Comparison of ENCODE assay signal across 1 cellular context in the genomic region with DNA sequence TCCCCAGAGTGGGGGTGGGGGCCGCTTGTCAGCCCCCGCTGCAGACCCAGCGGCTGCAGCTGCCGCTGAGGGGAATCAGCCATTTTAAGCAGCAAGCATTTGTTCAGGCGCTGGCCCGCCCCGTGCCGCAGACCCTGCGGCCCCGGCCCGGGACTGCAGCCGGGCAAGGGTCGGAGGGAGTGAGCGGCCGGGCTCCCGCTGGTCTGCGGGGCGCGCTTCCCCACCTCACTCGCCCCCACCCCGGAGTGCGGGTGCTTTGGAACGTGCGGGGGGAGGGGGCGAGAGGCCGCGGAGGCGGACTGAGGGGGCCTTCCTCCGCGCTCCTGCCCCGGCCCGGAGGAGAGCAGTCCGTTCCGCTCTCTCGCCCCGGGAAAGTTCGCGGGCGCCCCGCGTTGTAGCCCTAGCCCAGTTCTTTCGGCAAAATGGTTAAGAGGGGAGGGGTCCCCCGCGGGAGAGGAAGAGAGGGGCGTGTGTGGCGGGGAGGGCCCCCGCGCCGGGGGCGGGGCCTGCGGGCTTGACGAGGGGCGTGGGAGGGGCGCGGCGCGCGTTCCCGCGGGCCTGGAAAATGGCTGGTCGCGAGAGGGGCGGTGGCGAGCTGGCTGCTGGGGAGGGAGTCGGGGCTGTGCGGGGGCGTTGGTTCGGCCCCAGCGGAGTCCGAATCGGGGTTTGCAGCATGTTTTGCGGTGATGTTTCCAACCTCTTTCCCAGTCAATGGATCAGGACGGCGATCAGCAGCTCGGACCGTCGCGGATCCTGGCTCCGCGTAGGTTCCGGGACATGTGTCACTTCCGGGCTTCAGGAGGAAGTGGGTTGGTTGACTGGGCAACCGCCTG.
A peak's percentile ranks its signal among the peaks of the same experiment; 100 is the strongest.
TF ChIP-seq lines count a peak whose summit lies in the region.

No MANE protein-coding gene starts in this region.

TF ChIP-seq in GM12878, 131 proteins besides CTCF, POLR2A, EP300 and RAD21 (continued from another document and continues in another):
- TF ChIP-seq, protein P1, sequence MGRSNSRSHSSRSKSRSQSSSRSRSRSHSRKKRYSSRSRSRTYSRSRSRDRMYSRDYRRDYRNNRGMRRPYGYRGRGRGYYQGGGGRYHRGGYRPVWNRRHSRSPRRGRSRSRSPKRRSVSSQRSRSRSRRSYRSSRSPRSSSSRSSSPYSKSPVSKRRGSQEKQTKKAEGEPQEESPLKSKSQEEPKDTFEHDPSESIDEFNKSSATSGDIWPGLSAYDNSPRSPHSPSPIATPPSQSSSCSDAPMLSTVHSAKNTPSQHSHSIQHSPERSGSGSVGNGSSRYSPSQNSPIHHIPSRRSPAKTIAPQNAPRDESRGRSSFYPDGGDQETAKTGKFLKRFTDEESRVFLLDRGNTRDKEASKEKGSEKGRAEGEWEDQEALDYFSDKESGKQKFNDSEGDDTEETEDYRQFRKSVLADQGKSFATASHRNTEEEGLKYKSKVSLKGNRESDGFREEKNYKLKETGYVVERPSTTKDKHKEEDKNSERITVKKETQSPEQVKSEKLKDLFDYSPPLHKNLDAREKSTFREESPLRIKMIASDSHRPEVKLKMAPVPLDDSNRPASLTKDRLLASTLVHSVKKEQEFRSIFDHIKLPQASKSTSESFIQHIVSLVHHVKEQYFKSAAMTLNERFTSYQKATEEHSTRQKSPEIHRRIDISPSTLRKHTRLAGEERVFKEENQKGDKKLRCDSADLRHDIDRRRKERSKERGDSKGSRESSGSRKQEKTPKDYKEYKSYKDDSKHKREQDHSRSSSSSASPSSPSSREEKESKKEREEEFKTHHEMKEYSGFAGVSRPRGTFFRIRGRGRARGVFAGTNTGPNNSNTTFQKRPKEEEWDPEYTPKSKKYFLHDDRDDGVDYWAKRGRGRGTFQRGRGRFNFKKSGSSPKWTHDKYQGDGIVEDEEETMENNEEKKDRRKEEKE (IDR thresholded peaks at IDR 0.05): no peak
- TF ChIP-seq CHD2 (IDR thresholded peaks at IDR 0.05; ENCODE audit: borderline replicate concordance, low read depth, low read length) (0 out of 2 replicates have a peak, but pooled peaks have one; percentile 4), SPI1 (IDR thresholded peaks at IDR 0.05; ENCODE audit: borderline replicate concordance, insufficient read depth, low read depth, low read length) (peak; percentile 85), ZBTB40 (IDR thresholded peaks at IDR 0.05; ENCODE audit: borderline replicate concordance) (peak; percentile 93), KAT2A (conservative IDR thresholded peaks at IDR 0.05; ENCODE audit: control insufficient read depth, low read depth, low read length) (no peak), STAT3 (IDR thresholded peaks at IDR 0.05; ENCODE audit: low read depth, low read length) (no peak), MYB (IDR thresholded peaks at IDR 0.05; ENCODE audit: borderline replicate concordance, low read depth, low read length) (no peak), MXI1 (IDR thresholded peaks at IDR 0.05; ENCODE audit: low read depth, low read length) (no peak; the same call in 1 of the 2 replicates), MEF2A (IDR thresholded peaks at IDR 0.05; ENCODE audit: insufficient read depth, low read depth, low read length) (no peak), HCFC1 (IDR thresholded peaks at IDR 0.05; ENCODE audit: low read length) (peak; percentile 56), RELA (IDR thresholded peaks at IDR 0.05; ENCODE audit: borderline replicate concordance, partially characterized antibody) (peak; percentile 54), MEF2B (IDR thresholded peaks at IDR 0.05; ENCODE audit: partially characterized antibody, poor library complexity, severe bottlenecking) (peak; percentile 37), IKZF1 (conservative IDR thresholded peaks at IDR 0.05) (peak; percentile 82), FOXM1 (IDR thresholded peaks at IDR 0.05; ENCODE audit: low read depth, low read length) (no peak), FOXK2 (IDR thresholded peaks at IDR 0.05) (no peak; the same call in 1 of the 2 replicates), RCOR1 (conservative IDR thresholded peaks at IDR 0.05; ENCODE audit: low read depth, low read length) (no peak), RB1 (IDR thresholded peaks at IDR 0.05; ENCODE audit: borderline replicate concordance) (0 out of 2 replicates have a peak, but pooled peaks have one; percentile 47), ETV6 (conservative IDR thresholded peaks at IDR 0.05 in 1 of 2, IDR thresholded peaks at IDR 0.05 in 1 of 2; ENCODE audit: borderline replicate concordance in 1 of 2, low read depth in 1 of 2) (peak in 1 of 2 experiments; percentile 55; a peak in 1 of 4 replicates), SMAD5 (IDR thresholded peaks at IDR 0.05; ENCODE audit: low read depth) (no peak), DPF2 (IDR thresholded peaks at IDR 0.05) (peak; percentile 43), SMC3 (IDR thresholded peaks at IDR 0.05; ENCODE audit: borderline replicate concordance, low read length) (no peak), KDM1A (IDR thresholded peaks at IDR 0.05; ENCODE audit: borderline replicate concordance) (no peak), LARP7 (IDR thresholded peaks at IDR 0.05) (peak; percentile 47), ZZZ3 (IDR thresholded peaks at IDR 0.05; ENCODE audit: control insufficient read depth, insufficient read length, low read depth) (no peak), POU2F2 (IDR thresholded peaks at IDR 0.05; ENCODE audit: borderline replicate concordance, low read depth, low read length) (no peak), POLR2AphosphoS2 (IDR thresholded peaks at IDR 0.05; ENCODE audit: low read depth, low read length) (0 out of 2 replicates have a peak, but pooled peaks have one; percentile 53), PML (IDR thresholded peaks at IDR 0.05; ENCODE audit: low read length) (peak; percentile 79), CHD1 (IDR thresholded peaks at IDR 0.05; ENCODE audit: low read depth, low read length) (no peak)
- TF ChIP-seq, protein P2, sequence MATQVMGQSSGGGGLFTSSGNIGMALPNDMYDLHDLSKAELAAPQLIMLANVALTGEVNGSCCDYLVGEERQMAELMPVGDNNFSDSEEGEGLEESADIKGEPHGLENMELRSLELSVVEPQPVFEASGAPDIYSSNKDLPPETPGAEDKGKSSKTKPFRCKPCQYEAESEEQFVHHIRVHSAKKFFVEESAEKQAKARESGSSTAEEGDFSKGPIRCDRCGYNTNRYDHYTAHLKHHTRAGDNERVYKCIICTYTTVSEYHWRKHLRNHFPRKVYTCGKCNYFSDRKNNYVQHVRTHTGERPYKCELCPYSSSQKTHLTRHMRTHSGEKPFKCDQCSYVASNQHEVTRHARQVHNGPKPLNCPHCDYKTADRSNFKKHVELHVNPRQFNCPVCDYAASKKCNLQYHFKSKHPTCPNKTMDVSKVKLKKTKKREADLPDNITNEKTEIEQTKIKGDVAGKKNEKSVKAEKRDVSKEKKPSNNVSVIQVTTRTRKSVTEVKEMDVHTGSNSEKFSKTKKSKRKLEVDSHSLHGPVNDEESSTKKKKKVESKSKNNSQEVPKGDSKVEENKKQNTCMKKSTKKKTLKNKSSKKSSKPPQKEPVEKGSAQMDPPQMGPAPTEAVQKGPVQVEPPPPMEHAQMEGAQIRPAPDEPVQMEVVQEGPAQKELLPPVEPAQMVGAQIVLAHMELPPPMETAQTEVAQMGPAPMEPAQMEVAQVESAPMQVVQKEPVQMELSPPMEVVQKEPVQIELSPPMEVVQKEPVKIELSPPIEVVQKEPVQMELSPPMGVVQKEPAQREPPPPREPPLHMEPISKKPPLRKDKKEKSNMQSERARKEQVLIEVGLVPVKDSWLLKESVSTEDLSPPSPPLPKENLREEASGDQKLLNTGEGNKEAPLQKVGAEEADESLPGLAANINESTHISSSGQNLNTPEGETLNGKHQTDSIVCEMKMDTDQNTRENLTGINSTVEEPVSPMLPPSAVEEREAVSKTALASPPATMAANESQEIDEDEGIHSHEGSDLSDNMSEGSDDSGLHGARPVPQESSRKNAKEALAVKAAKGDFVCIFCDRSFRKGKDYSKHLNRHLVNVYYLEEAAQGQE (IDR thresholded peaks at IDR 0.05; ENCODE audit: low read depth, low read length): no peak
- TF ChIP-seq, protein P3, sequence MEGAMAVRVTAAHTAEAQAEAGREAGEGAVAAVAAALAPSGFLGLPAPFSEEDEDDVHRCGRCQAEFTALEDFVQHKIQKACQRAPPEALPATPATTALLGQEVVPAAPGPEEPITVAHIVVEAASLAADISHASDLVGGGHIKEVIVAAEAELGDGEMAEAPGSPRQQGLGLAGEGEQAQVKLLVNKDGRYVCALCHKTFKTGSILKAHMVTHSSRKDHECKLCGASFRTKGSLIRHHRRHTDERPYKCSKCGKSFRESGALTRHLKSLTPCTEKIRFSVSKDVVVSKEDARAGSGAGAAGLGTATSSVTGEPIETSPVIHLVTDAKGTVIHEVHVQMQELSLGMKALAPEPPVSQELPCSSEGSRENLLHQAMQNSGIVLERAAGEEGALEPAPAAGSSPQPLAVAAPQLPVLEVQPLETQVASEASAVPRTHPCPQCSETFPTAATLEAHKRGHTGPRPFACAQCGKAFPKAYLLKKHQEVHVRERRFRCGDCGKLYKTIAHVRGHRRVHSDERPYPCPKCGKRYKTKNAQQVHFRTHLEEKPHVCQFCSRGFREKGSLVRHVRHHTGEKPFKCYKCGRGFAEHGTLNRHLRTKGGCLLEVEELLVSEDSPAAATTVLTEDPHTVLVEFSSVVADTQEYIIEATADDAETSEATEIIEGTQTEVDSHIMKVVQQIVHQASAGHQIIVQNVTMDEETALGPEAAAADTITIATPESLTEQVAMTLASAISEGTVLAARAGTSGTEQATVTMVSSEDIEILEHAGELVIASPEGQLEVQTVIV (IDR thresholded peaks at IDR 0.05; ENCODE audit: borderline replicate concordance, partially characterized antibody): peak; percentile 68
- TF ChIP-seq, protein P4, sequence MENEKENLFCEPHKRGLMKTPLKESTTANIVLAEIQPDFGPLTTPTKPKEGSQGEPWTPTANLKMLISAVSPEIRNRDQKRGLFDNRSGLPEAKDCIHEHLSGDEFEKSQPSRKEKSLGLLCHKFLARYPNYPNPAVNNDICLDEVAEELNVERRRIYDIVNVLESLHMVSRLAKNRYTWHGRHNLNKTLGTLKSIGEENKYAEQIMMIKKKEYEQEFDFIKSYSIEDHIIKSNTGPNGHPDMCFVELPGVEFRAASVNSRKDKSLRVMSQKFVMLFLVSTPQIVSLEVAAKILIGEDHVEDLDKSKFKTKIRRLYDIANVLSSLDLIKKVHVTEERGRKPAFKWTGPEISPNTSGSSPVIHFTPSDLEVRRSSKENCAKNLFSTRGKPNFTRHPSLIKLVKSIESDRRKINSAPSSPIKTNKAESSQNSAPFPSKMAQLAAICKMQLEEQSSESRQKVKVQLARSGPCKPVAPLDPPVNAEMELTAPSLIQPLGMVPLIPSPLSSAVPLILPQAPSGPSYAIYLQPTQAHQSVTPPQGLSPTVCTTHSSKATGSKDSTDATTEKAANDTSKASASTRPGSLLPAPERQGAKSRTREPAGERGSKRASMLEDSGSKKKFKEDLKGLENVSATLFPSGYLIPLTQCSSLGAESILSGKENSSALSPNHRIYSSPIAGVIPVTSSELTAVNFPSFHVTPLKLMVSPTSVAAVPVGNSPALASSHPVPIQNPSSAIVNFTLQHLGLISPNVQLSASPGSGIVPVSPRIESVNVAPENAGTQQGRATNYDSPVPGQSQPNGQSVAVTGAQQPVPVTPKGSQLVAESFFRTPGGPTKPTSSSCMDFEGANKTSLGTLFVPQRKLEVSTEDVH (IDR thresholded peaks at IDR 0.05; ENCODE audit: low read depth, partially characterized antibody): peak; percentile 83
- TF ChIP-seq, protein P5, sequence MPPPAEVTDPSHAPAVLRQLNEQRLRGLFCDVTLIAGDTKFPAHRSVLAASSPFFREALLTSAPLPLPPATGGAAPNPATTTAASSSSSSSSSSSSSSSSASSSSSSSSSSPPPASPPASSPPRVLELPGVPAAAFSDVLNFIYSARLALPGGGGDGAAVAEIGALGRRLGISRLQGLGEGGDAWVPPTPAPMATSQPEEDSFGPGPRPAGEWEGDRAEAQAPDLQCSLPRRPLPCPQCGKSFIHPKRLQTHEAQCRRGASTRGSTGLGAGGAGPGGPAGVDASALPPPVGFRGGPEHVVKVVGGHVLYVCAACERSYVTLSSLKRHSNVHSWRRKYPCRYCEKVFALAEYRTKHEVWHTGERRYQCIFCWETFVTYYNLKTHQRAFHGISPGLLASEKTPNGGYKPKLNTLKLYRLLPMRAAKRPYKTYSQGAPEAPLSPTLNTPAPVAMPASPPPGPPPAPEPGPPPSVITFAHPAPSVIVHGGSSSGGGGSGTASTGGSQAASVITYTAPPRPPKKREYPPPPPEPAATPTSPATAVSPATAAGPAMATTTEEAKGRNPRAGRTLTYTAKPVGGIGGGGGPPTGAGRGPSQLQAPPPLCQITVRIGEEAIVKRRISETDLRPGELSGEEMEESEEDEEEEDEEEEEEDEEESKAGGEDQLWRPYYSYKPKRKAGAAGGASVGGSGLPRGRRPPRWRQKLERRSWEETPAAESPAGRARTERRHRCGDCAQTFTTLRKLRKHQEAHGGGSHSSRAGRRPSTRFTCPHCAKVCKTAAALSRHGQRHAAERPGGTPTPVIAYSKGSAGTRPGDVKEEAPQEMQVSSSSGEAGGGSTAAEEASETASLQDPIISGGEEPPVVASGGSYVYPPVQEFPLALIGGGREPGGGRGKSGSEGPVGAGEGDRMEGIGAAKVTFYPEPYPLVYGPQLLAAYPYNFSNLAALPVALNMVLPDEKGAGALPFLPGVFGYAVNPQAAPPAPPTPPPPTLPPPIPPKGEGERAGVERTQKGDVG (CRISPR knock-in tag; IDR thresholded peaks at IDR 0.05): no peak
